1 cellular context compared by ENCODE assay signal in genomic region chr1:244652699-244653438, GRCh38.
TF ChIP-seq lines count a peak whose summit lies in the region.

TSS of gene DESI2 (plus strand) at chr1:244653126. CDS start at chr1:244653314, 188 bp downstream.

TF ChIP-seq in K562, 482 proteins besides CTCF, POLR2A, EP300 and RAD21 (continued from another document and continues in another):
- no peak for TF ChIP-seq ZNF407 (IDR thresholded peaks at IDR 0.05; ENCODE audit: low read depth)
- TF ChIP-seq IRF9 (tag; IDR thresholded peaks at IDR 0.05): no peak
- TF ChIP-seq THRA (IDR thresholded peaks at IDR 0.05): no peak
- peak; percentile 43; the same call in 1 of the 2 replicates for TF ChIP-seq POLR2AphosphoS2 (IDR thresholded peaks at IDR 0.05; ENCODE audit: low read length)
- TF ChIP-seq RNF219 (CRISPR knock-in tag; IDR thresholded peaks at IDR 0.05): no peak
- peak; percentile 80 for TF ChIP-seq ELF1 (tag; IDR thresholded peaks at IDR 0.05)
- peak; percentile 57 for TF ChIP-seq MEIS2 (IDR thresholded peaks at IDR 0.05; ENCODE audit: partially characterized antibody)
- no peak for TF ChIP-seq MEF2A (IDR thresholded peaks at IDR 0.05; ENCODE audit: control insufficient read depth, low read depth, low read length)
- TF ChIP-seq ZNF263 (CRISPR knock-in tag; IDR thresholded peaks at IDR 0.05; ENCODE audit: borderline replicate concordance): peak; percentile 56
- no peak; the same call in 1 of the 2 replicates for TF ChIP-seq JUN (IDR thresholded peaks at IDR 0.05; ENCODE audit: borderline replicate concordance, low read depth, low read length)
- peak; percentile 84; the same call in 1 of the 2 replicates for TF ChIP-seq JUN (CRISPR knock-in tag; IDR thresholded peaks at IDR 0.05; ENCODE audit: borderline replicate concordance)
- TF ChIP-seq ZBTB49 (CRISPR knock-in tag; IDR thresholded peaks at IDR 0.05; ENCODE audit: borderline replicate concordance): no peak
- no peak for TF ChIP-seq ZNF253 (CRISPR knock-in tag; conservative IDR thresholded peaks at IDR 0.05)
- TF ChIP-seq KDM4B (IDR thresholded peaks at IDR 0.05; ENCODE audit: borderline replicate concordance in 2 of 2, low read depth in 1 of 2): 0 out of 4 replicates have a peak, but pooled peaks of 1 of the 2 experiments have one; percentile 66
- TF ChIP-seq SRSF7 (optimal IDR thresholded peaks at IDR 0.05; ENCODE audit: low read depth, low read length): no peak
- TF ChIP-seq MIER1 (IDR thresholded peaks at IDR 0.05; ENCODE audit: low read depth): no peak
- no peak for TF ChIP-seq SAFB2 (IDR thresholded peaks at IDR 0.05; ENCODE audit: borderline replicate concordance, low read depth, low read length, severe bottlenecking)
- no peak for TF ChIP-seq MBD1 (CRISPR knock-in tag; IDR thresholded peaks at IDR 0.05)
- TF ChIP-seq ZBTB43 (CRISPR knock-in tag; IDR thresholded peaks at IDR 0.05): no peak
- peak; percentile 95 for TF ChIP-seq SIX5 (IDR thresholded peaks at IDR 0.05; ENCODE audit: borderline replicate concordance in 1 of 2, insufficient read depth in 1 of 2, low read depth in 1 of 2, low read length in 2 of 2)
- no peak for TF ChIP-seq CREB5 (CRISPR knock-in tag; IDR thresholded peaks at IDR 0.05)
- no peak for TF ChIP-seq GABPB2 (CRISPR knock-in tag; conservative IDR thresholded peaks at IDR 0.05)
- TF ChIP-seq CAMTA2 (CRISPR knock-in tag; conservative IDR thresholded peaks at IDR 0.05): no peak
- no peak for TF ChIP-seq ZKSCAN3 (CRISPR knock-in tag; IDR thresholded peaks at IDR 0.05)
- no peak for TF ChIP-seq ZNF277 (CRISPR knock-in tag; IDR thresholded peaks at IDR 0.05; ENCODE audit: borderline replicate concordance)
- TF ChIP-seq SIN3A (IDR thresholded peaks at IDR 0.05; ENCODE audit: borderline replicate concordance in 2 of 2, control insufficient read depth in 1 of 2, low read depth in 2 of 2, low read length in 2 of 2): peak; percentile 42 to 83; a peak in 2 of 4 replicates
- no peak for TF ChIP-seq POLR3G (IDR thresholded peaks at IDR 0.05; ENCODE audit: extremely low read depth, insufficient read length, insufficient replicate concordance)
- TF ChIP-seq RBFOX2 (IDR thresholded peaks at IDR 0.05; ENCODE audit: low read depth, low read length): peak; percentile 99
- TF ChIP-seq STAG1 (CRISPR knock-in tag; IDR thresholded peaks at IDR 0.05; ENCODE audit: borderline replicate concordance): no peak
- no peak for TF ChIP-seq ZC3H11A (IDR thresholded peaks at IDR 0.05; ENCODE audit: low read depth, low read length)
- no peak for TF ChIP-seq PTRF (tag; IDR thresholded peaks at IDR 0.05)
- TF ChIP-seq CBX5 (IDR thresholded peaks at IDR 0.05; ENCODE audit: borderline replicate concordance, low read depth): no peak
